ENCODE assay signal across 32 cellular contexts in genomic region chr16:48234630-48235029, GRCh38. TPM values are rescaled to one million over a fixed set of nuclear protein-coding genes. Genes with fewer than 3 reads are reported as not detected.
"Had no signal": no experiment of that assay in that cellular context is flagged by ENCODE, and none has a peak within 500 bp of the region (broad histone marks: within the 10 kb centered on the region; RNA-seq: fewer than 3 reads in every experiment).

No MANE protein-coding gene starts in this region.

- ATAC-seq: activated CD4-positive, CD25-positive, alpha-beta regulatory T cell treated with anti-CD3 and anti-CD28 coated beads, Interleukin-2, amount 50 U/mL, for 24 hours; activated CD8-positive, alpha-beta T cell treated with anti-CD3 and anti-CD28 coated beads for 36 hours; activated naive CD4-positive, alpha-beta T cell treated with anti-CD3 and anti-CD28 coated beads, Interleukin-2, amount 50 U/mL, for 72 hours; activated T-cell treated with anti-CD3 and anti-CD28 coated beads, Interleukin-2, amount 50 U/mL, for 4 hours; foreskin keratinocyte; gastrocnemius medialis; T-helper 17 cell had no signal

- H3K27ac ChIP-seq: ascending aorta, cardiac muscle cell, coronary artery, dorsolateral prefrontal cortex, esophagus muscularis mucosa, foreskin keratinocyte, gastrocnemius medialis, heart left ventricle, WERI-Rb-1 had no signal

- H3K9me3 ChIP-seq: ascending aorta, breast epithelium, esophagus muscularis mucosa, gastrocnemius medialis, heart left ventricle had no signal

- H3K27me3 ChIP-seq: ascending aorta, breast epithelium, cardiac muscle cell, dorsolateral prefrontal cortex, foreskin keratinocyte, gastrocnemius medialis, heart left ventricle had no signal

- H3K36me3 ChIP-seq: ascending aorta, breast epithelium, cardiac muscle cell, esophagus muscularis mucosa, gastrocnemius medialis, heart left ventricle, WERI-Rb-1 had no signal

- H3K4me1 ChIP-seq: ascending aorta, breast epithelium, esophagus muscularis mucosa, foreskin keratinocyte, gastrocnemius medialis had no signal

- H3K4me3 ChIP-seq: ascending aorta, breast epithelium, cardiac muscle cell, coronary artery, dorsolateral prefrontal cortex, esophagus muscularis mucosa, gastrocnemius medialis, heart left ventricle had no signal

- DNase-seq: activated B cell treated with CpG ODN at 0.5 μM for 24 hours; activated CD4-positive, alpha-beta T cell treated with anti-CD3 and anti-CD28 coated beads for 48 hours; activated CD4-positive, alpha-beta T cell treated with anti-CD3 and anti-CD28 coated beads, Interleukin-2, amount 50 U/mL, for 1 hour; activated CD4-positive, alpha-beta T cell treated with anti-CD3 and anti-CD28 coated beads, Interleukin-2, amount 50 U/mL, for 48 hours; activated CD8-positive, alpha-beta memory T cell treated with anti-CD3 and anti-CD28 coated beads for 24 hours; activated CD8-positive, alpha-beta T cell treated with anti-CD3 and anti-CD28 coated beads for 36 hours; activated gamma-delta T cell; activated naive CD4-positive, alpha-beta T cell; activated naive CD4-positive, alpha-beta T cell treated with anti-CD3 and anti-CD28 coated beads, Interleukin-2, amount 10 ng/mL, durations not matched to agents 7 days and 5 days; activated naive CD8-positive, alpha-beta T cell treated with anti-CD3 and anti-CD28 coated beads, Interleukin-2, amount 10 ng/mL, durations not matched to agents 7 days and 5 days; activated T-cell treated with anti-CD3 and anti-CD28 coated beads, Interleukin-2, amount 50 U/mL, for 4 hours; central memory CD4-positive, alpha-beta T cell; cerebellar nuclear complex; dorsolateral prefrontal cortex; effector memory CD4-positive, alpha-beta T cell; endodermal cell; foreskin keratinocyte; gastrocnemius medialis; glutamatergic neuron; heart left ventricle; T-helper 1 cell; T-helper 17 cell; T1000; WERI-Rb-1 had no signal

RNA-seq across cellular contexts. Expression of gene ABCC11, which starts 12.7 kb away (rescaled TPM):
- total RNA-seq: activated B cell treated with CpG ODN at 0.5 μM for 24 hours, ascending aorta, epithelial cell of proximal tubule, esophagus muscularis mucosa, T-helper 17 cell had no signal
